In the genomic region with DNA sequence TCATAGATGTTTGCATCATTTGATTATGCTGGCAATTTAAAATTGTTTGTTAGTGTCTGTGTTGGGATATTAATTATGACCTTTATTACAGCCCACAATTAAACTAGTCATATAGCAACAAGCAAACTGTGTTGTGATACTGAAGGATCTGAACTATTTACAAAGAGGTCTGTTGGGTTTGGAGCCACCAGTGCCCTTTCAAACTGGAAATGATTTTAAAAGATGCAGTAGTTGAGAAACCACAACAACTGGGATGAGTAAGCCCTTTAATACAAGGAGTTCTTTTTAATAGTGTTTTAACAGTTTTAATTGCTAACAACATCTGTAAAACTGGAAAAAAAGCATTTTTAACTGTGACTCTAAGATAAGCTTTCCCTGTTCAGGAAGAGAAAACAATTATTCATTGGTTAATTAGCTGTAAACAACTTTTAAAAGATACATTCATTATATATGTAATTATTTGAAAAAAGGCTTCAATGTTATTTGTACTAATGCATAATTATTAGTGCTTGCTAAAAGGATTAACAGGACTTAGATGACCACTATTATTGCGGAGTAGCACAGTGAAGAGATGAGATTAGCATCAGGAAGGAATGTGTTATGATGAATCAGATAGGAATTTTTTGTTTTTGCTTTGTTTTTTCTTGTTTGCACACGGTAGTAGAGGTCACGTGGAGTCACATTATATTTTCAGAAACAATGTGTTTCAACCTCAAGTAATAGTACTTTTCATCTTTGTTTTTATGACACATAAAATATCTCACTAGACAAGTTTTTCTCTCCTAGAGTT, we compare ENCODE assay signal across 15 cellular contexts.
DNase-seq lines count a peak whose midpoint lies in the region; ATAC-seq, FAIRE-seq and TF ChIP-seq lines count a peak whose summit lies in the region.
"Had no signal": no experiment of that assay in that cellular context is flagged by ENCODE, and none has a peak within 500 bp of the region (broad histone marks: within the 10 kb centered on the region; RNA-seq: fewer than 3 reads in every experiment).

No MANE protein-coding gene starts in this region.

- intact Hi-C loops in posterior vena cava (cut with DNase I) = no loop called here

- TF ChIP-seq CTCF in astrocyte of the spinal cord (IDR thresholded peaks at IDR 0.05; ENCODE audit: low read depth, low read length) = no peak

- no peak overlapping the region for H3K4me3 ChIP-seq in astrocyte of the spinal cord (ENCODE audit: low read depth, low read length)
- H3K4me3 ChIP-seq: vagina had no signal

- no peak for FAIRE-seq in HTR-8/SVneo (lab: Jason Lieb, UNC)
- FAIRE-seq: kidney had no signal

- in situ Hi-C loops in astrocyte of the spinal cord (cut with HindIII; ENCODE audit: low sequenced_read_pairs) = no loop called here

- peak; percentile 18 for DNase-seq in AG20443 (ENCODE audit: low spot score)
- peak; percentile 18 for DNase-seq in HTR-8/SVneo (ENCODE audit: insufficient read length, low spot score)
- DNase-seq in astrocyte of the spinal cord (ENCODE audit: low read depth, low spot score) = peak; percentile 55
- peak; percentile 81 for DNase-seq in iris pigment epithelial cell (ENCODE audit: low read depth)
- no peak for DNase-seq in posterior vena cava (ENCODE audit: low spot score)
- no peak for DNase-seq in COR-L47 (lab: John Stamatoyannopoulos, UW)
- DNase-seq: activated CD8-positive, alpha-beta memory T cell treated with anti-CD3 and anti-CD28 coated beads, Interleukin-2, amount 50 U/mL, for 4 hours; amygdala; Kasumi-1; kidney; RPMI8226; stimulated activated CD4-positive, alpha-beta T cell treated with anti-CD3 and anti-CD28 coated beads, Interleukin-12 subunit alpha, Interleukin-12 subunit beta, amount 100 ng/mL, for 4 hours had no signal

- ATAC-seq in HG02852 (IDR thresholded peaks at IDR 0.05; ENCODE audit: unreplicated experiment) (no peak), GM19351 (IDR thresholded peaks at IDR 0.05; ENCODE audit: unreplicated experiment) (no peak)

Comparison
In these comparisons a context has a peak if more than half of its experiments do, and no peak if none do; other contexts are left out.
1. DNase-seq: peak in AG20443 (single experiment), HTR-8/SVneo (single experiment), astrocyte of the spinal cord (single experiment) and iris pigment epithelial cell (single experiment); none in posterior vena cava (single experiment) and COR-L47 (single experiment).